18 cellular contexts compared by ENCODE assay signal in genomic region chr14:54866588-54866987, GRCh38. TPM values are rescaled to one million over a fixed set of nuclear protein-coding genes. Genes with fewer than 3 reads are reported as not detected.
DNase-seq lines count a peak whose midpoint lies in the region; ATAC-seq lines count a peak whose summit lies in the region.
"Had no signal": no experiment of that assay in that cellular context is flagged by ENCODE, and none has a peak within 500 bp of the region (broad histone marks: within the 10 kb centered on the region; RNA-seq: fewer than 3 reads in every experiment).

No MANE protein-coding gene starts in this region.

- H3K4me3 Mint-ChIP-seq in activated naive CD8-positive, alpha-beta T cell treated with anti-CD3 and anti-CD28 coated beads, Interleukin-2, amount 50 U/mL, for 24 hours: no peak overlapping the region
- H3K4me3 Mint-ChIP-seq: naive thymus-derived CD8-positive, alpha-beta T cell had no signal

- H2AFZ ChIP-seq in Karpas-422 (ENCODE audit: low read length): no peak overlapping the region

- no peaks in the 10 kb centered on the region for H3K27me3 Mint-ChIP-seq in activated naive CD8-positive, alpha-beta T cell treated with anti-CD3 and anti-CD28 coated beads, Interleukin-2, amount 50 U/mL, for 24 hours
- H3K27me3 Mint-ChIP-seq: naive thymus-derived CD8-positive, alpha-beta T cell had no signal

- no peaks in the 10 kb centered on the region for H3K27me3 ChIP-seq in Karpas-422 (ENCODE audit: low read length)
- H3K27me3 ChIP-seq: gastroesophageal sphincter, stomach had no signal

- H3K36me3 Mint-ChIP-seq in activated naive CD8-positive, alpha-beta T cell treated with anti-CD3 and anti-CD28 coated beads, Interleukin-2, amount 50 U/mL, for 24 hours (ENCODE audit: low read depth): peaks cover 5% of the 10 kb centered on the region

- no peaks in the 10 kb centered on the region for H3K9me3 Mint-ChIP-seq in activated naive CD8-positive, alpha-beta T cell treated with anti-CD3 and anti-CD28 coated beads, Interleukin-2, amount 50 U/mL, for 24 hours
- H3K9me3 Mint-ChIP-seq: naive thymus-derived CD8-positive, alpha-beta T cell had no signal

- H3K36me3 ChIP-seq in Karpas-422 (ENCODE audit: insufficient read depth, low read length): peaks cover 40% of the 10 kb centered on the region
- H3K36me3 ChIP-seq: gastroesophageal sphincter, HAP-1, lower lobe of right lung, stomach, WERI-Rb-1 had no signal

- no peak overlapping the region for H3K4me3 ChIP-seq in Karpas-422 (ENCODE audit: low read length)
- H3K4me3 ChIP-seq: gastroesophageal sphincter, HAP-1, lower lobe of right lung, stomach had no signal

- no peak overlapping the region for H3K27ac Mint-ChIP-seq in activated naive CD8-positive, alpha-beta T cell treated with anti-CD3 and anti-CD28 coated beads, Interleukin-2, amount 50 U/mL, for 24 hours

- no peak overlapping the region for H3K9ac ChIP-seq in Karpas-422 (ENCODE audit: low read length)

- H3K9me2 ChIP-seq in Karpas-422 (replicated peaks; ENCODE audit: insufficient read depth, low read length): no peaks in the 10 kb centered on the region

- ATAC-seq in activated naive CD8-positive, alpha-beta T cell treated with anti-CD3 and anti-CD28 coated beads, Interleukin-2, amount 50 U/mL, for 24 hours: peak; percentile 66
- ATAC-seq in HG02642 (IDR thresholded peaks at IDR 0.05; ENCODE audit: poor library complexity, unreplicated experiment): no peak
- ATAC-seq: gastroesophageal sphincter; lower lobe of right lung; naive thymus-derived CD8-positive, alpha-beta T cell had no signal

- H4K20me1 ChIP-seq in Karpas-422 (ENCODE audit: insufficient read depth, low read depth, low read length): peaks cover 33% of the 10 kb centered on the region; the same call in 1 of the 2 replicates

- peak overlapping the region; percentile 41 for H3K27ac ChIP-seq in Karpas-422 (ENCODE audit: low read length)
- H3K27ac ChIP-seq: gastroesophageal sphincter, lower lobe of right lung, WERI-Rb-1 had no signal

- H3K4me2 ChIP-seq in Karpas-422 (ENCODE audit: low read depth, low read length, poor library complexity, severe bottlenecking): no peak overlapping the region

- peak; percentile 21 for DNase-seq in Daoy (ENCODE audit: low read depth)
- DNase-seq in Karpas-422: no peak
- DNase-seq in activated naive CD8-positive, alpha-beta T cell treated with anti-CD3 and anti-CD28 coated beads, Interleukin-2, amount 50 U/mL, for 24 hours: no peak
- peak; percentile 17 to 46 for DNase-seq in lung microvascular endothelial cell (ENCODE audit: low read depth in 2 of 2)
- no peak for DNase-seq in NCI-H526 (lab: John Stamatoyannopoulos, UW)
- DNase-seq in stimulated activated naive CD4-positive, alpha-beta T cell treated with Interleukin-2 at 50 U/mL for 16 hours (lab: John Stamatoyannopoulos, UW): no peak
- no peak for DNase-seq in NCI-H146 treated with DMSO at 0.1 percent for 48 hours (lab: John Stamatoyannopoulos, UW; ENCODE audit: unreplicated experiment)
- DNase-seq: activated effector memory CD4-positive, alpha-beta T cell treated with Interleukin-2 at 50 U/mL for 16 hours; GF-D8; lower lobe of right lung; naive thymus-derived CD8-positive, alpha-beta T cell; NCI-H1694 treated with DMSO at 0.1 percent for 48 hours; NCI-H446 treated with DMSO at 0.1 percent for 48 hours; stomach had no signal

- peaks cover 96% of the 10 kb centered on the region for H3K79me2 ChIP-seq in Karpas-422 (ENCODE audit: low read length)

- H3K4me1 ChIP-seq in Karpas-422 (ENCODE audit: low read length): peaks cover 76% of the 10 kb centered on the region

- no peaks in the 10 kb centered on the region for H3K9me3 ChIP-seq in Karpas-422 (ENCODE audit: low read length)
- H3K9me3 ChIP-seq: gastroesophageal sphincter, HAP-1, lower lobe of right lung, stomach had no signal

- peaks cover 25% of the 10 kb centered on the region for H3K4me1 Mint-ChIP-seq in activated naive CD8-positive, alpha-beta T cell treated with anti-CD3 and anti-CD28 coated beads, Interleukin-2, amount 50 U/mL, for 24 hours

RNA-seq across cellular contexts. Expression of gene GCH1, which starts 36.0 kb away (rescaled TPM):
- 18.2 and 19.4 TPM in 2 replicates for total RNA-seq in Daoy (2014; rRNA removed; shearing (Covaris generic))
- total RNA-seq in Karpas-422 (2014; rRNA removed; shearing (Covaris generic); ENCODE audit: low replicate concordance): 136 and 174 TPM in 2 replicates
- total RNA-seq in lung microvascular endothelial cell: 3.9 and 12.7 TPM in 2 replicates

Comparison
In these comparisons a context has a peak if more than half of its experiments do, and no peak if none do; other contexts are left out.
1. DNase-seq: peak in Daoy (single experiment) and lung microvascular endothelial cell (2 of 2); none in Karpas-422 (single experiment), activated naive CD8-positive, alpha-beta T cell treated with anti-CD3 and anti-CD28 coated beads, Interleukin-2, amount 50 U/mL, for 24 hours (single experiment), NCI-H526 (0 of 2), stimulated activated naive CD4-positive, alpha-beta T cell treated with Interleukin-2 at 50 U/mL for 16 hours (single experiment) and NCI-H146 treated with DMSO at 0.1 percent for 48 hours (single experiment).